26 cellular contexts compared by ENCODE assay signal in the genomic region with DNA sequence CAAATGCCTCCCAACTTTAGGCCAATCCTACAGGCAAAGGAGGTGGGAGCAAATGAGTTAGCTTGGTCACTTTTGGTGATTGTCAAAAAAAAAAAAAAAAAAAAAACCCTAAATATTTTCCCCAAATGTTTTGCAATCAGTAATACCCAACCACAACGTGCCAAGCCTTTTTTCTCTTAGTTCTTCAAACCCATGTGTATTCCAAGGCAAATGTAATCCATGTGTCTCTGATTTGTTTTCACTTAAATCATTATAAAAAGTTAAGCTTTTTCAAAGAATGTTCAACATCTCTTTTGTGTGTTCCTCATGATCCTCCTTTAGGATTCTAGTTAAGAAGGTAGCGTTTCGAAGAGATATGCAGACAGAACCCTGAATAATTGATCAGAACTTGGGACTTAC.
A peak's percentile ranks its signal among the peaks of the same experiment; 100 is the strongest.
DNase-seq lines count a peak whose midpoint lies in the region; ATAC-seq and TF ChIP-seq lines count a peak whose summit lies in the region.
"Had no signal": no experiment of that assay in that cellular context is flagged by ENCODE, and none has a peak within 500 bp of the region (broad histone marks: within the 10 kb centered on the region; RNA-seq: fewer than 3 reads in every experiment).

No MANE protein-coding gene starts in this region.

- POLR2A ChIA-PET in A673 (lab: Charles Lee; ENCODE audit: low non-redundant PET), result interaction anchor here (1.4 kb wide), 1 partner anchor 225 kb away, joined by 3 read pairs; no protein-coding TSS in a partner anchor

- no peak for TF ChIP-seq EP300 in suprapubic skin (IDR thresholded peaks at IDR 0.05)

- H3K27ac ChIP-seq in A673 (ENCODE audit: low read depth, low read length, poor library complexity, severe bottlenecking) (peak overlapping the region; percentile 90), suprapubic skin (no peak overlapping the region)
- H3K27ac ChIP-seq: 22Rv1, C4-2B, HL-60 had no signal

- H3K36me3 ChIP-seq in A673 (ENCODE audit: insufficient read depth, low read length, poor library complexity, severe bottlenecking) (no peaks in the 10 kb centered on the region), suprapubic skin (no peaks in the 10 kb centered on the region)

- WGBS in suprapubic skin, result 63% methylated on average over 3 of the region's 3 CpGs

- TF ChIP-seq CTCF in A673 (conservative IDR thresholded peaks at IDR 0.05; ENCODE audit: low read depth, low read length), result no peak
- no peak for TF ChIP-seq CTCF in suprapubic skin (IDR thresholded peaks at IDR 0.05)

- no peak overlapping the region for H3K4me3 ChIP-seq in A673 (ENCODE audit: low read depth, low read length, poor library complexity, severe bottlenecking)
- no peak overlapping the region for H3K4me3 ChIP-seq in suprapubic skin

- H3K27me3 ChIP-seq in A673 (replicated peaks; ENCODE audit: insufficient read depth, low read depth, low read length, poor library complexity) (no peaks in the 10 kb centered on the region), suprapubic skin (no peaks in the 10 kb centered on the region)

- no peak for TF ChIP-seq POLR2A in suprapubic skin (IDR thresholded peaks at IDR 0.05)

- peaks cover 2% of the 10 kb centered on the region for H3K9me3 ChIP-seq in A673 (ENCODE audit: low read depth, low read length, poor library complexity, severe bottlenecking)
- no peaks in the 10 kb centered on the region for H3K9me3 ChIP-seq in suprapubic skin

- intact Hi-C loops in A673 (cut with micrococcal nuclease; ENCODE audit: unreplicated experiment), result loop anchor here (1.0 to 5.0 kb wide), 3 partner anchors 127 to 354 kb away; a partner anchor contains a TSS

- DNase-seq in A673 (ENCODE audit: low spot score) (no peak), GM03348 (ENCODE audit: low spot score) (peak; percentile 36), dedifferentiated amniotic fluid mesenchymal stem cell (ENCODE audit: extremely low spot score) (peak; percentile 45), fibroblast of peridontal ligament (ENCODE audit: extremely low read depth) (peak; percentile 85), SK-N-DZ (ENCODE audit: low spot score) (no peak), suprapubic skin (ENCODE audit: low spot score in 2 of 2) (no peak)
- DNase-seq: ACHN; CD8-positive, alpha-beta T cell; DMS 273 treated with DMSO at 0.1 percent for 48 hours; DMS79; EL; GDM1; HCEC 1CT; NCI-H1048; NCI-H1417; NCI-H1694 treated with DMSO at 0.1 percent for 48 hours; NCI-H2081; NCI-H2171; NCI-H226; NCI-H510A treated with DMSO at 0.1 percent for 48 hours; NCI-H774 had no signal

- TSS peak; percentile 84 for BruUV-seq in A673 (replicated peaks; lab: Mats Ljungman, UMichigan)

- CTCF ChIA-PET in A673 (lab: Charles Lee), result interaction anchor here (0.5 to 1.2 kb wide), 2 partner anchors 11 to 219 kb away, joined by 3 to 5 read pairs; no protein-coding TSS in a partner anchor

- ATAC-seq in HG03520 (IDR thresholded peaks at IDR 0.05; ENCODE audit: unreplicated experiment), result no peak
- ATAC-seq in GM21381 (IDR thresholded peaks at IDR 0.05; ENCODE audit: unreplicated experiment), result no peak
- ATAC-seq: CD8-positive, alpha-beta T cell had no signal

- peaks cover 52% of the 10 kb centered on the region for H3K4me1 ChIP-seq in A673 (ENCODE audit: insufficient read depth, low read length, poor library complexity, severe bottlenecking)
- H3K4me1 ChIP-seq in suprapubic skin, result peaks cover 6% of the 10 kb centered on the region

Comparison
In these comparisons a context has a peak if more than half of its experiments do, and no peak if none do; other contexts are left out.
1. DNase-seq: peak in GM03348 (single experiment), dedifferentiated amniotic fluid mesenchymal stem cell (single experiment) and fibroblast of peridontal ligament (single experiment); none in A673 (single experiment), SK-N-DZ (single experiment) and suprapubic skin (0 of 2).